Comparison of ENCODE assay signal across 9 cellular contexts in genomic region chr12:123139926-123140674, GRCh38. TPM values are rescaled to one million over a fixed set of nuclear protein-coding genes. Genes with fewer than 3 reads are reported as not detected.
DNase-seq lines count a peak whose midpoint lies in the region; ATAC-seq, FAIRE-seq and TF ChIP-seq lines count a peak whose summit lies in the region.
"Had no signal": no experiment of that assay in that cellular context is flagged by ENCODE, and none has a peak within 500 bp of the region (broad histone marks: within the 10 kb centered on the region; RNA-seq: fewer than 3 reads in every experiment).

No MANE protein-coding gene starts in this region.

- H3K36me3 Mint-ChIP-seq in activated T-cell treated with anti-CD3 and anti-CD28 coated beads, Interleukin-2, amount 50 U/mL, for 72 hours (ENCODE audit: insufficient read depth in 2 of 2) = peaks cover 1% of the 10 kb centered on the region in 2 donors
- peaks cover 6% of the 10 kb centered on the region for H3K36me3 Mint-ChIP-seq in activated T-cell treated with anti-CD3 and anti-CD28 coated beads, Interleukin-2, amount 50 U/mL, for 4 hours (ENCODE audit: insufficient read depth)

- no peak overlapping the region for H3K4me3 ChIP-seq in astrocyte of the spinal cord (ENCODE audit: low read depth, low read length)
- peak overlapping the region in 1 of 2 experiments; percentile 42 for H3K4me3 ChIP-seq in mesenchymal stem cell (ENCODE audit: insufficient read depth in 1 of 2, low read depth in 1 of 2, low read length in 2 of 2)

- H3K27me3 Mint-ChIP-seq in activated T-cell treated with anti-CD3 and anti-CD28 coated beads, Interleukin-2, amount 50 U/mL, for 72 hours (ENCODE audit: low read depth) = no peaks in the 10 kb centered on the region
- H3K27me3 Mint-ChIP-seq in activated T-cell treated with anti-CD3 and anti-CD28 coated beads, Interleukin-2, amount 50 U/mL, for 4 hours (ENCODE audit: low read depth) = no peaks in the 10 kb centered on the region

- H3K27ac Mint-ChIP-seq in activated T-cell treated with anti-CD3 and anti-CD28 coated beads, Interleukin-2, amount 50 U/mL, for 72 hours = no peak overlapping the region

- no peak overlapping the region for H3K14ac ChIP-seq in mesenchymal stem cell (ENCODE audit: low read length in 2 of 2)

- no peak overlapping the region for H3K27ac ChIP-seq in mesenchymal stem cell (ENCODE audit: low read length, poor library complexity, severe bottlenecking)

- no peak overlapping the region for H2BK5ac ChIP-seq in mesenchymal stem cell (ENCODE audit: low read depth, low read length, poor library complexity, severe bottlenecking)

- H3K4me3 Mint-ChIP-seq in activated T-cell treated with anti-CD3 and anti-CD28 coated beads, Interleukin-2, amount 50 U/mL, for 72 hours = no peak overlapping the region
- no peak overlapping the region for H3K4me3 Mint-ChIP-seq in activated T-cell treated with anti-CD3 and anti-CD28 coated beads, Interleukin-2, amount 50 U/mL, for 4 hours

- DNase-seq in activated T-cell treated with anti-CD3 and anti-CD28 coated beads, Interleukin-2, amount 50 U/mL, for 72 hours = no peak
- DNase-seq in activated T-cell treated with anti-CD3 and anti-CD28 coated beads, Interleukin-2, amount 50 U/mL, for 4 hours = no peak
- DNase-seq in astrocyte of the spinal cord (ENCODE audit: low read depth, low spot score) = peak; percentile 39
- DNase-seq in mesenchymal stem cell = peak; percentile 71
- peak; percentile 44 for DNase-seq in urothelium cell line (ENCODE audit: low spot score)
- DNase-seq in HuH-7.5 (ENCODE audit: low spot score) = no peak
- DNase-seq: DND-41 had no signal

- H3K4ac ChIP-seq in mesenchymal stem cell (ENCODE audit: low read depth in 1 of 2, low read length in 2 of 2) = peak overlapping the region; percentile 0 to 52

- H2BK15ac ChIP-seq in mesenchymal stem cell (ENCODE audit: low read depth, poor library complexity, severe bottlenecking) = no peak overlapping the region

- H3K4me1 Mint-ChIP-seq in activated T-cell treated with anti-CD3 and anti-CD28 coated beads, Interleukin-2, amount 50 U/mL, for 72 hours (ENCODE audit: low read depth) = peaks cover 28% of the 10 kb centered on the region
- H3K4me1 Mint-ChIP-seq in activated T-cell treated with anti-CD3 and anti-CD28 coated beads, Interleukin-2, amount 50 U/mL, for 4 hours (ENCODE audit: low read depth) = peaks cover 22% of the 10 kb centered on the region

- peak overlapping the region; percentile 48 for H3K9ac ChIP-seq in mesenchymal stem cell (ENCODE audit: low read length)

- ATAC-seq in activated T-cell treated with anti-CD3 and anti-CD28 coated beads, Interleukin-2, amount 50 U/mL, for 72 hours (replicated peaks in 1 of 2) = peak; percentile 21 to 39
- no peak for ATAC-seq in activated T-cell treated with anti-CD3 and anti-CD28 coated beads, Interleukin-2, amount 50 U/mL, for 4 hours
- ATAC-seq in HG02840 (IDR thresholded peaks at IDR 0.05; ENCODE audit: low FRiP score, unreplicated experiment) (no peak), HG02610 (IDR thresholded peaks at IDR 0.05; ENCODE audit: unreplicated experiment) (no peak)

- peak overlapping the region; percentile 46 for H2AK5ac ChIP-seq in mesenchymal stem cell (ENCODE audit: low read length, severe bottlenecking)

- H3K23ac ChIP-seq in mesenchymal stem cell (ENCODE audit: low read length in 2 of 2) = no peak overlapping the region

- H3K4me2 ChIP-seq in mesenchymal stem cell (ENCODE audit: low read length, poor library complexity, severe bottlenecking) = no peak overlapping the region

- no peak for TF ChIP-seq CTCF in astrocyte of the spinal cord (IDR thresholded peaks at IDR 0.05; ENCODE audit: low read depth, low read length)

- peak overlapping the region; percentile 29 for H4K91ac ChIP-seq in mesenchymal stem cell (ENCODE audit: low read length)

- H3K27me3 ChIP-seq in mesenchymal stem cell (ENCODE audit: control insufficient read depth in 1 of 2, insufficient read depth in 1 of 2, low read length in 2 of 2) = no peaks in the 10 kb centered on the region

- H3K79me1 ChIP-seq in mesenchymal stem cell (replicated peaks; ENCODE audit: low read length, poor library complexity, severe bottlenecking) = peaks cover 22% of the 10 kb centered on the region

- H3K36me3 ChIP-seq in mesenchymal stem cell (ENCODE audit: control insufficient read depth in 1 of 2, insufficient read depth in 2 of 2, low read depth in 1 of 2, low read length in 2 of 2) = no peaks in the 10 kb centered on the region

- in situ Hi-C loops in astrocyte of the spinal cord (cut with HindIII; ENCODE audit: low sequenced_read_pairs) = no loop called here

- no peaks in the 10 kb centered on the region for H3K9me3 Mint-ChIP-seq in activated T-cell treated with anti-CD3 and anti-CD28 coated beads, Interleukin-2, amount 50 U/mL, for 72 hours
- no peaks in the 10 kb centered on the region for H3K9me3 Mint-ChIP-seq in activated T-cell treated with anti-CD3 and anti-CD28 coated beads, Interleukin-2, amount 50 U/mL, for 4 hours

- 51% methylated on average over 6 of the region's 6 CpGs for WGBS in mesenchymal stem cell

- H3K4me1 ChIP-seq in mesenchymal stem cell (ENCODE audit: control insufficient read depth, insufficient read depth, low read depth, low read length) = peaks cover 27% of the 10 kb centered on the region

- H2BK120ac ChIP-seq in mesenchymal stem cell (ENCODE audit: low read depth, low read length) = peak overlapping the region; percentile 42

- no peak for FAIRE-seq in urothelium cell line (lab: Jason Lieb, UNC)

- H3K9me3 ChIP-seq in mesenchymal stem cell (ENCODE audit: control insufficient read depth, low read length) = no peaks in the 10 kb centered on the region

- peak overlapping the region; percentile 50 for H4K8ac ChIP-seq in mesenchymal stem cell (ENCODE audit: low read length)

- no peak overlapping the region for H2AFZ ChIP-seq in mesenchymal stem cell (ENCODE audit: low read depth, low read length)

- H2BK12ac ChIP-seq in mesenchymal stem cell (ENCODE audit: low read length in 2 of 2) = peak overlapping the region; percentile 57 to 69

- peak overlapping the region; percentile 34 to 75 for H3K18ac ChIP-seq in mesenchymal stem cell (ENCODE audit: low read depth in 1 of 2, low read length in 2 of 2)

RNA-seq across cellular contexts. Expression of gene PITPNM2, which starts 10.8 kb away (rescaled TPM):
- total RNA-seq in activated T-cell treated with anti-CD3 and anti-CD28 coated beads, Interleukin-2, amount 50 U/mL, for 72 hours = 10 to 100 TPM; 14.1 to 18.1 TPM
- 1 to 10 TPM; 7.3 to 9.3 (median 9.2) TPM for total RNA-seq in activated T-cell treated with anti-CD3 and anti-CD28 coated beads, Interleukin-2, amount 50 U/mL, for 4 hours
- 4.4 TPM for polyA plus RNA-seq in mesenchymal stem cell (2013, experiment 1 of 2)
- polyA plus RNA-seq in mesenchymal stem cell (2013, experiment 2 of 2) = 4.2 TPM

Comparison
In these comparisons a context has a peak if more than half of its experiments do, and no peak if none do; other contexts are left out.
1. ATAC-seq: peak in activated T-cell treated with anti-CD3 and anti-CD28 coated beads, Interleukin-2, amount 50 U/mL, for 72 hours (2 of 2); none in activated T-cell treated with anti-CD3 and anti-CD28 coated beads, Interleukin-2, amount 50 U/mL, for 4 hours (0 of 2), HG02840 (single experiment) and HG02610 (single experiment).
2. DNase-seq: peak in astrocyte of the spinal cord (single experiment), mesenchymal stem cell (single experiment) and urothelium cell line (single experiment); none in activated T-cell treated with anti-CD3 and anti-CD28 coated beads, Interleukin-2, amount 50 U/mL, for 72 hours (0 of 2), activated T-cell treated with anti-CD3 and anti-CD28 coated beads, Interleukin-2, amount 50 U/mL, for 4 hours (single experiment) and HuH-7.5 (single experiment).